Comparison of ENCODE assay signal across 1 cellular context in the genomic region with DNA sequence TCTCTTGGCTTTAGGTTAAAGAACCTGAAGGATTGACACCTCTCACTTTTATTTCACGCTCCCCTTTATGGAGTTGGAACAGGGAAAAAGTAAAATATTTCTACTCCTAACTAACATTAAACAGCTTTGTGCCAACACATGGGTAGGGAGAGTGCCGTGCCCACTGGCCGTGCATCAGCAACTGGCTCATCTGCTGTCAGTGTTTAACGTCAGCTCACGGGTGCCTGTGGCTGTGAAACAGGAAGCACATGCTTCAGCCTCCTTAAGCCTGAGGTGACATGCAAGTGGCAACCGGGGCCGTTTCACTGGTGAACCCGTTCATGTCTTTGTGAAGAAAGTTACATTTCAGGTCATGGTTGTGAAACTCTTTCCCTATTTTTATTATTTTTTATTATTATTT.
TF ChIP-seq lines count a peak whose summit lies in the region.

No MANE protein-coding gene starts in this region.

TF ChIP-seq in GM12878, 131 proteins besides CTCF, POLR2A, EP300 and RAD21 (continued from another document):
- TF ChIP-seq, protein P1, sequence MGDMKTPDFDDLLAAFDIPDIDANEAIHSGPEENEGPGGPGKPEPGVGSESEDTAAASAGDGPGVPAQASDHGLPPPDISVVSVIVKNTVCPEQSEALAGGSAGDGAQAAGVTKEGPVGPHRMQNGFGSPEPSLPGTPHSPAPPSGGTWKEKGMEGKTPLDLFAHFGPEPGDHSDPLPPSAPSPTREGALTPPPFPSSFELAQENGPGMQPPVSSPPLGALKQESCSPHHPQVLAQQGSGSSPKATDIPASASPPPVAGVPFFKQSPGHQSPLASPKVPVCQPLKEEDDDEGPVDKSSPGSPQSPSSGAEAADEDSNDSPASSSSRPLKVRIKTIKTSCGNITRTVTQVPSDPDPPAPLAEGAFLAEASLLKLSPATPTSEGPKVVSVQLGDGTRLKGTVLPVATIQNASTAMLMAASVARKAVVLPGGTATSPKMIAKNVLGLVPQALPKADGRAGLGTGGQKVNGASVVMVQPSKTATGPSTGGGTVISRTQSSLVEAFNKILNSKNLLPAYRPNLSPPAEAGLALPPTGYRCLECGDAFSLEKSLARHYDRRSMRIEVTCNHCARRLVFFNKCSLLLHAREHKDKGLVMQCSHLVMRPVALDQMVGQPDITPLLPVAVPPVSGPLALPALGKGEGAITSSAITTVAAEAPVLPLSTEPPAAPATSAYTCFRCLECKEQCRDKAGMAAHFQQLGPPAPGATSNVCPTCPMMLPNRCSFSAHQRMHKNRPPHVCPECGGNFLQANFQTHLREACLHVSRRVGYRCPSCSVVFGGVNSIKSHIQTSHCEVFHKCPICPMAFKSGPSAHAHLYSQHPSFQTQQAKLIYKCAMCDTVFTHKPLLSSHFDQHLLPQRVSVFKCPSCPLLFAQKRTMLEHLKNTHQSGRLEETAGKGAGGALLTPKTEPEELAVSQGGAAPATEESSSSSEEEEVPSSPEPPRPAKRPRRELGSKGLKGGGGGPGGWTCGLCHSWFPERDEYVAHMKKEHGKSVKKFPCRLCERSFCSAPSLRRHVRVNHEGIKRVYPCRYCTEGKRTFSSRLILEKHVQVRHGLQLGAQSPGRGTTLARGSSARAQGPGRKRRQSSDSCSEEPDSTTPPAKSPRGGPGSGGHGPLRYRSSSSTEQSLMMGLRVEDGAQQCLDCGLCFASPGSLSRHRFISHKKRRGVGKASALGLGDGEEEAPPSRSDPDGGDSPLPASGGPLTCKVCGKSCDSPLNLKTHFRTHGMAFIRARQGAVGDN (IDR thresholded peaks at IDR 0.05): peak; percentile 64; the same call in 1 of the 2 replicates
